1 cellular context compared by ENCODE assay signal in genomic region chr22:46362934-46363515, GRCh38.
TF ChIP-seq lines count a peak whose summit lies in the region.

No MANE protein-coding gene starts in this region.

TF ChIP-seq in HepG2, 621 proteins besides CTCF, POLR2A, EP300 and RAD21:
- TF ChIP-seq, protein P1, sequence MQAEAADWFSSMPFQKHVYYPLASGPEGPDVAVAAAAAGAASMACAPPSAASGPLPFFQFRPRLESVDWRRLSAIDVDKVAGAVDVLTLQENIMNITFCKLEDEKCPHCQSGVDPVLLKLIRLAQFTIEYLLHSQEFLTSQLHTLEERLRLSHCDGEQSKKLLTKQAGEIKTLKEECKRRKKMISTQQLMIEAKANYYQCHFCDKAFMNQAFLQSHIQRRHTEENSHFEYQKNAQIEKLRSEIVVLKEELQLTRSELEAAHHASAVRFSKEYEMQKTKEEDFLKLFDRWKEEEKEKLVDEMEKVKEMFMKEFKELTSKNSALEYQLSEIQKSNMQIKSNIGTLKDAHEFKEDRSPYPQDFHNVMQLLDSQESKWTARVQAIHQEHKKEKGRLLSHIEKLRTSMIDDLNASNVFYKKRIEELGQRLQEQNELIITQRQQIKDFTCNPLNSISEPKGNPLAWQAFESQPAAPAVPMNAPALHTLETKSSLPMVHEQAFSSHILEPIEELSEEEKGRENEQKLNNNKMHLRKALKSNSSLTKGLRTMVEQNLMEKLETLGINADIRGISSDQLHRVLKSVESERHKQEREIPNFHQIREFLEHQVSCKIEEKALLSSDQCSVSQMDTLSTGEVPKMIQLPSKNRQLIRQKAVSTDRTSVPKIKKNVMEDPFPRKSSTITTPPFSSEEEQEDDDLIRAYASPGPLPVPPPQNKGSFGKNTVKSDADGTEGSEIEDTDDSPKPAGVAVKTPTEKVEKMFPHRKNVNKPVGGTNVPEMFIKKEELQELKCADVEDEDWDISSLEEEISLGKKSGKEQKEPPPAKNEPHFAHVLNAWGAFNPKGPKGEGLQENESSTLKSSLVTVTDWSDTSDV (CRISPR knock-in tag; IDR thresholded peaks at IDR 0.05) = no peak
- no peak for TF ChIP-seq HDAC2 (CRISPR knock-in tag; IDR thresholded peaks at IDR 0.05)
- TF ChIP-seq ZNF143 (CRISPR knock-in tag; IDR thresholded peaks at IDR 0.05) = no peak
- TF ChIP-seq ZNF501 (CRISPR knock-in tag; IDR thresholded peaks at IDR 0.05) = no peak
- TF ChIP-seq MEF2D (CRISPR knock-in tag; IDR thresholded peaks at IDR 0.05) = no peak
- TF ChIP-seq, protein P2, sequence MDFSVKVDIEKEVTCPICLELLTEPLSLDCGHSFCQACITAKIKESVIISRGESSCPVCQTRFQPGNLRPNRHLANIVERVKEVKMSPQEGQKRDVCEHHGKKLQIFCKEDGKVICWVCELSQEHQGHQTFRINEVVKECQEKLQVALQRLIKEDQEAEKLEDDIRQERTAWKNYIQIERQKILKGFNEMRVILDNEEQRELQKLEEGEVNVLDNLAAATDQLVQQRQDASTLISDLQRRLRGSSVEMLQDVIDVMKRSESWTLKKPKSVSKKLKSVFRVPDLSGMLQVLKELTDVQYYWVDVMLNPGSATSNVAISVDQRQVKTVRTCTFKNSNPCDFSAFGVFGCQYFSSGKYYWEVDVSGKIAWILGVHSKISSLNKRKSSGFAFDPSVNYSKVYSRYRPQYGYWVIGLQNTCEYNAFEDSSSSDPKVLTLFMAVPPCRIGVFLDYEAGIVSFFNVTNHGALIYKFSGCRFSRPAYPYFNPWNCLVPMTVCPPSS (IDR thresholded peaks at IDR 0.05) = no peak
- peak; percentile 1; the same call in 1 of the 2 replicates for TF ChIP-seq ZNF687 (CRISPR knock-in tag; IDR thresholded peaks at IDR 0.05)
- TF ChIP-seq ZFP91 (CRISPR knock-in tag; IDR thresholded peaks at IDR 0.05; ENCODE audit: borderline replicate concordance) = peak; percentile 6; the same call in 1 of the 2 replicates
